Comparison of ENCODE assay signal across 16 cellular contexts in genomic region chr19:43264841-43265663, GRCh38. TPM values are rescaled to one million over a fixed set of nuclear protein-coding genes. Genes with fewer than 3 reads are reported as not detected.
DNase-seq lines count a peak whose midpoint lies in the region; ATAC-seq and TF ChIP-seq lines count a peak whose summit lies in the region.
"Not testable (repeated sequence)": the region's sequence is repeated elsewhere in the genome, so short reads cannot be mapped to it uniquely, and the experiment has no call there.
"Had no signal": no experiment of that assay in that cellular context is flagged by ENCODE, and none has a peak within 500 bp of the region (broad histone marks: within the 10 kb centered on the region; RNA-seq: fewer than 3 reads in every experiment).

No MANE protein-coding gene starts in this region.

- not testable (repeated sequence) for TF ChIP-seq CTCF in PC-3 (conservative IDR thresholded peaks at IDR 0.05; ENCODE audit: low read depth, low read length); cardiac fibroblast (IDR thresholded peaks at IDR 0.05; ENCODE audit: low read depth, low read length); fibroblast of pulmonary artery (IDR thresholded peaks at IDR 0.05; ENCODE audit: low read length, missing control alignments)

- H3K4me2 ChIP-seq in PC-3 (ENCODE audit: low read length) = peak overlapping the region; percentile 67

- peak overlapping the region; percentile 63; the same call in 1 of the 2 replicates for H2AFZ ChIP-seq in PC-3 (ENCODE audit: low read length)

- not testable (repeated sequence) for H3K9me2 ChIP-seq in PC-3 (replicated peaks; ENCODE audit: low read length)

- POLR2A ChIA-PET in PC-3 (lab: Charles Lee; ENCODE audit: unreplicated experiment); activated CD4-positive, alpha-beta T cell treated with anti-CD3 and anti-CD28 coated beads for 36 hours (lab: Charles Lee): not testable (repeated sequence)

- H3K27ac ChIP-seq in PC-3 (ENCODE audit: low read length) (peak overlapping the region; percentile 97), mesodermal cell (ENCODE audit: low read depth, low read length, severe bottlenecking) (peak overlapping the region; percentile 82)

- WGBS in mesodermal cell (ENCODE audit: insufficient coverage in 2 of 2), 2 experiments = 80 to 86% methylated on average over 2 of the region's 7 CpGs

- ATAC-seq in PC-3 = peak; percentile 69
- ATAC-seq in activated CD4-positive, alpha-beta T cell treated with anti-CD3 and anti-CD28 coated beads for 36 hours = peak; percentile 60

- not testable (repeated sequence) for H3K4me3 Mint-ChIP-seq in activated CD4-positive, alpha-beta T cell treated with anti-CD3 and anti-CD28 coated beads for 36 hours

- H3K9me3 ChIP-seq in PC-3 (ENCODE audit: low read length); mesodermal cell (ENCODE audit: control insufficient read depth, low read length): not testable (repeated sequence)

- H3K27me3 Mint-ChIP-seq in activated CD4-positive, alpha-beta T cell treated with anti-CD3 and anti-CD28 coated beads for 36 hours = not testable (repeated sequence)

- not testable (repeated sequence) for H3F3A ChIP-seq in PC-3 (ENCODE audit: low read length, unreplicated experiment)

- BruUV-seq in PC-3 (replicated peaks; lab: Mats Ljungman, UMichigan) = TSS peak; percentile 62

- not testable (repeated sequence) for H3K27ac Mint-ChIP-seq in activated CD4-positive, alpha-beta T cell treated with anti-CD3 and anti-CD28 coated beads for 36 hours

- not testable (repeated sequence) for H4K20me1 ChIP-seq in PC-3 (ENCODE audit: low read length)

- not testable (repeated sequence) for H3K9me3 Mint-ChIP-seq in activated CD4-positive, alpha-beta T cell treated with anti-CD3 and anti-CD28 coated beads for 36 hours (ENCODE audit: low read depth)

- H3K4me1 ChIP-seq in PC-3 (ENCODE audit: insufficient read depth, low read length) = peaks cover 35% of the 10 kb centered on the region
- H3K4me1 ChIP-seq in mesodermal cell (ENCODE audit: control insufficient read depth, insufficient read depth, low read length, poor library complexity, severe bottlenecking) = not testable (repeated sequence)

- not testable (repeated sequence) for H3K4me1 Mint-ChIP-seq in activated CD4-positive, alpha-beta T cell treated with anti-CD3 and anti-CD28 coated beads for 36 hours

- not testable (repeated sequence) for H3K27me3 ChIP-seq in PC-3 (ENCODE audit: low read length)

- not testable (repeated sequence) for H3K79me2 ChIP-seq in PC-3 (ENCODE audit: low read length)

- DNase-seq in Daoy (ENCODE audit: low read depth) = peak; percentile 90
- DNase-seq in HK-2 (ENCODE audit: unreplicated experiment) = peak; percentile 82
- DNase-seq in PC-3 = peak; percentile 89
- DNase-seq in activated CD4-positive, alpha-beta T cell treated with anti-CD3 and anti-CD28 coated beads for 36 hours = peak; percentile 17
- peak; percentile 42 to 94 for DNase-seq in cardiac fibroblast (ENCODE audit: low read depth in 2 of 2)
- peak; percentile 64 for DNase-seq in fibroblast of pulmonary artery (ENCODE audit: low read depth)

- H3K9ac ChIP-seq in PC-3 (ENCODE audit: low read length) = peak overlapping the region; percentile 57

- H3K36me3 Mint-ChIP-seq in activated CD4-positive, alpha-beta T cell treated with anti-CD3 and anti-CD28 coated beads for 36 hours (ENCODE audit: low read depth) = not testable (repeated sequence)

- CTCF ChIA-PET in PC-3 (lab: Charles Lee); activated CD4-positive, alpha-beta T cell treated with anti-CD3 and anti-CD28 coated beads for 36 hours (lab: Charles Lee): not testable (repeated sequence)

- H3K36me3 ChIP-seq in PC-3 (ENCODE audit: low read depth, low read length); mesodermal cell (ENCODE audit: control insufficient read depth, insufficient read depth, low read length): not testable (repeated sequence)

- peak overlapping the region; percentile 51 for H3K4me3 ChIP-seq in PC-3 (ENCODE audit: low read length)
- H3K4me3 ChIP-seq in cardiac fibroblast (replicated peaks in 1 of 2; ENCODE audit: low read depth in 2 of 2, low read length in 2 of 2); fibroblast of pulmonary artery (replicated peaks; ENCODE audit: low read depth, low read length); mesodermal cell (ENCODE audit: extremely low read depth, insufficient read depth, low read length, poor library complexity, severe bottlenecking): not testable (repeated sequence)

- intact Hi-C loops in PC-3 (cut with micrococcal nuclease) = not testable (repeated sequence)
- intact Hi-C loops in activated CD4-positive, alpha-beta T cell treated with anti-CD3 and anti-CD28 coated beads for 36 hours (cut with DNase I, micrococcal nuclease) = loop anchor here (1.0 to 5.0 kb wide), 2 partner anchors 69 to 73 kb away; no protein-coding TSS in a partner anchor

RNA-seq across cellular contexts. Expression of gene PSG9, which starts 4.3 kb away (rescaled TPM):
- 0.29 and 0.60 TPM in 2 replicates for total RNA-seq in Daoy (2014; rRNA removed; shearing (Covaris generic))
- not detected in 2 replicates for total RNA-seq in PC-3 (2014; rRNA removed)
- total RNA-seq in activated CD4-positive, alpha-beta T cell treated with anti-CD3 and anti-CD28 coated beads for 36 hours = not detected
- polyA plus RNA-seq in mesodermal cell (2013, experiment 1 of 2) = 0.66 TPM
- polyA plus RNA-seq in mesodermal cell (2013, experiment 2 of 2) = 0.46 TPM
- total RNA-seq: activated CD8-positive, alpha-beta memory T cell treated with anti-CD3 and anti-CD28 coated beads for 36 hours; activated naive CD8-positive, alpha-beta T cell treated with anti-CD3 and anti-CD28 coated beads, Interleukin-2, amount 10 ng/mL, durations not matched to agents 7 days and 5 days; activated T-helper 1 cell treated with anti-CD3 and anti-CD28 coated beads, Interleukin-12 subunit alpha, Interleukin-12 subunit beta, Interleukin-2, Interleukin-4 antibody, amounts not matched to agents 30 ng/mL and 10 ng/mL and 1 ng/mL, durations not matched to agents 14 hours and 24 hours and 36 hours; CD8-positive, alpha-beta T cell; cerebellum; heart right ventricle; mesothelial cell of epicardium; prostate gland; Right ventricle myocardium inferior had no signal
- polyA plus RNA-seq: heart right ventricle had no signal

RNA-seq across cellular contexts. Expression of gene PSG4, which starts 59.6 kb away (rescaled TPM):
- total RNA-seq in Daoy (2014; rRNA removed; shearing (Covaris generic)) = 0.27 and 0.69 TPM in 2 replicates
- total RNA-seq in PC-3 (2014; rRNA removed) = not detected in 2 replicates
- not detected for total RNA-seq in activated CD4-positive, alpha-beta T cell treated with anti-CD3 and anti-CD28 coated beads for 36 hours
- polyA plus RNA-seq in mesodermal cell (2013, experiment 1 of 2) = 3.4 TPM
- 3.3 TPM for polyA plus RNA-seq in mesodermal cell (2013, experiment 2 of 2)
- total RNA-seq: activated CD8-positive, alpha-beta memory T cell treated with anti-CD3 and anti-CD28 coated beads for 36 hours; activated naive CD8-positive, alpha-beta T cell treated with anti-CD3 and anti-CD28 coated beads, Interleukin-2, amount 10 ng/mL, durations not matched to agents 7 days and 5 days; activated T-helper 1 cell treated with anti-CD3 and anti-CD28 coated beads, Interleukin-12 subunit alpha, Interleukin-12 subunit beta, Interleukin-2, Interleukin-4 antibody, amounts not matched to agents 30 ng/mL and 10 ng/mL and 1 ng/mL, durations not matched to agents 14 hours and 24 hours and 36 hours; CD8-positive, alpha-beta T cell; cerebellum; heart right ventricle; mesothelial cell of epicardium; Right ventricle myocardium inferior had no signal
- polyA plus RNA-seq: heart right ventricle had no signal

Comparison
In these comparisons a context has a peak if more than half of its experiments do, and no peak if none do; other contexts are left out.
1. DNase-seq: peak in every context shown above with its lines; median percentile 90 in Daoy; 89 in PC-3; 82 in HK-2; 68 in cardiac fibroblast; 64 in fibroblast of pulmonary artery; 17 in activated CD4-positive, alpha-beta T cell treated with anti-CD3 and anti-CD28 coated beads for 36 hours.